In genomic region chr4:121114756-121115155, GRCh38 we compare ENCODE assay signal across 20 cellular contexts. TPM values are rescaled to one million over a fixed set of nuclear protein-coding genes. Genes with fewer than 3 reads are reported as not detected.
"Had no signal": no experiment of that assay in that cellular context is flagged by ENCODE, and none has a peak within 500 bp of the region (broad histone marks: within the 10 kb centered on the region; RNA-seq: fewer than 3 reads in every experiment).

No MANE protein-coding gene starts in this region.

- FAIRE-seq: bronchial epithelial cell, endothelial cell of umbilical vein had no signal

- H3K27me3 ChIP-seq: esophagus muscularis mucosa, suprapubic skin, transverse colon, uterus had no signal

- DNase-seq: activated CD4-positive, alpha-beta T cell treated with anti-CD3 and anti-CD28 coated beads, Interleukin-2, amount 10 ng/mL, durations not matched to agents 24 days and 14 days; activated naive CD4-positive, alpha-beta T cell treated with anti-CD3 and anti-CD28 coated beads, Interleukin-2, amount 50 U/mL, for 16 hours; effector CD8-positive, alpha-beta T cell; heart right ventricle; left lung; stimulated activated CD4-positive, alpha-beta T cell treated with anti-CD3 and anti-CD28 coated beads, Interleukin-12 subunit alpha, Interleukin-12 subunit beta, amount 100 ng/mL, for 4 hours; stimulated activated CD4-positive, alpha-beta T cell treated with anti-CD3 and anti-CD28 coated beads, Interleukin-1b, Interleukin-23, amount 100 ng/mL, for 48 hours; stimulated activated CD8-positive, alpha-beta memory T cell treated with anti-CD3 and anti-CD28 coated beads, Interleukin-4, amount 100 ng/mL, for 48 hours; transverse colon; uterus had no signal

- H3K9me3 Mint-ChIP-seq: activated CD4-positive, alpha-beta T cell treated with anti-CD3 and anti-CD28 coated beads, Interleukin-2, amount 10 ng/mL, durations not matched to agents 24 days and 14 days; activated T-helper 2 cell treated with anti-CD3 and anti-CD28 coated beads, Interferon-gamma antibody, Interleukin-2, Interleukin-4, amounts not matched to agents 10 μg/mL and 5 μg/mL and 100 μg/mL, durations not matched to agents 14 hours and 24 hours and 36 hours; dendritic cell treated with granulocyte-macrophage colony-stimulating factor and Interleukin-4, amounts not matched to agents 40 ng/mL and 50 ng/mL, for 4 days; stimulated activated naive CD8-positive, alpha-beta T cell treated with anti-CD3 and anti-CD28 coated beads, Interleukin-15, Interleukin-2, amounts not matched to agents 100 ng/mL and 50 ng/mL, for 24 hours; WTC11 had no signal

- H3K4me3 Mint-ChIP-seq: dendritic cell treated with granulocyte-macrophage colony-stimulating factor and Interleukin-4, amounts not matched to agents 40 ng/mL and 50 ng/mL, for 4 days; mesothelial cell of epicardium; stimulated activated naive CD8-positive, alpha-beta T cell treated with anti-CD3 and anti-CD28 coated beads, Interleukin-15, Interleukin-2, amounts not matched to agents 100 ng/mL and 50 ng/mL, for 24 hours; WTC11 had no signal

- H3K4me3 ChIP-seq: esophagus muscularis mucosa, heart right ventricle, left lung, suprapubic skin, transverse colon, uterus had no signal

- H3K4me1 Mint-ChIP-seq: mesothelial cell of epicardium, WTC11 had no signal

- H3K36me3 ChIP-seq: esophagus muscularis mucosa, heart right ventricle, left lung, suprapubic skin, transverse colon, uterus had no signal

- H3K4me1 ChIP-seq: esophagus muscularis mucosa, heart right ventricle, left lung, suprapubic skin, transverse colon, uterus had no signal

- H3K27ac Mint-ChIP-seq: mesothelial cell of epicardium, progenitor cell of endocrine pancreas, WTC11 had no signal

- H3K36me3 Mint-ChIP-seq: mesothelial cell of epicardium, WTC11 had no signal

- H3K27ac ChIP-seq: esophagus muscularis mucosa, heart right ventricle, left lung, suprapubic skin, transverse colon, uterus had no signal

- ATAC-seq: heart right ventricle, left lung, WTC11 had no signal

- H3K27me3 Mint-ChIP-seq: progenitor cell of endocrine pancreas; stimulated activated naive CD8-positive, alpha-beta T cell treated with anti-CD3 and anti-CD28 coated beads, Interleukin-15, Interleukin-2, amounts not matched to agents 100 ng/mL and 50 ng/mL, for 24 hours had no signal

- H3K9me3 ChIP-seq: esophagus muscularis mucosa, heart right ventricle, left lung, suprapubic skin, transverse colon, uterus had no signal

RNA-seq across cellular contexts. Expression of gene NDNF, which starts 42.4 kb away (rescaled TPM):
- total RNA-seq: bronchial epithelial cell, endothelial cell of umbilical vein had no signal
- polyA plus RNA-seq: endothelial cell of umbilical vein had no signal

RNA-seq across cellular contexts. Expression of gene TNIP3, which starts 49.4 kb away (rescaled TPM):
- total RNA-seq: bronchial epithelial cell, endothelial cell of umbilical vein, progenitor cell of endocrine pancreas, suprapubic skin, WTC11 had no signal
- polyA plus RNA-seq: endothelial cell of umbilical vein had no signal
